In the genomic region with DNA sequence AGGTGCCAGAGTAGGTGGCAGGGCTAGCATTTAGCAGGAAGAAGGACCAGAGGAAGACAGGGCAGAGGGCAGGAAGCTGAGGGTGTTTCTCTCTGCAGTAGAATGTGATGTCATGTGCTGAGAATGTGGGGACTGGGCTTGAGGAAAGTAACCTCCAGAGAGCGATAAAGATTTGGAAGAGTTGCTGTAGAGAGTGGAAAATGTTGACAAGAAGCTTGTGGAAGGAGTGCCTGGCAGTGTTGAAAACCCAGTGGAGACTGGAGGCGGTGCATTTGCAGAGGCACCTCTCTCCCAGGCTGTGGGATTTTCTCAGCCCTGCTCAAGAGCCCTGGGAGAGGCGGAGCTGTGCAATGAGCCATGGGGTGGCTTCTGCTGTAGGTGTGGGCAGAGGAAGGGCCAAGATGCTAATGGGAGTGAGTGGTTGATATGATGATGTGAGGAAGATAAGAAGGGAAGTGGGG, we compare ENCODE assay signal across 9 cellular contexts. TPM values are rescaled to one million over a fixed set of nuclear protein-coding genes. Genes with fewer than 3 reads are reported as not detected.
DNase-seq lines count a peak whose midpoint lies in the region; ATAC-seq and TF ChIP-seq lines count a peak whose summit lies in the region.
"Had no signal": no experiment of that assay in that cellular context is flagged by ENCODE, and none has a peak within 500 bp of the region (broad histone marks: within the 10 kb centered on the region; RNA-seq: fewer than 3 reads in every experiment).

No MANE protein-coding gene starts in this region.

- no peak overlapping the region for H3K4me3 ChIP-seq in fibroblast of the aortic adventitia (ENCODE audit: low read depth, low read length)

- in situ Hi-C loops in Caki2 (cut with HindIII; ENCODE audit: low pct_unique_long_range_greater_than_20kb, low sequenced_read_pairs) = no loop called here

- H3K27ac Mint-ChIP-seq in naive B cell = peak overlapping the region in 4 of 6 donors; percentile 6 to 91 (median 38)
- H3K27ac Mint-ChIP-seq: activated T-cell treated with anti-CD3 and anti-CD28 coated beads, Interleukin-2, amount 50 U/mL, for 24 hours had no signal

- H3K4me3 Mint-ChIP-seq in naive B cell = no peak overlapping the region
- H3K4me3 Mint-ChIP-seq: activated T-cell treated with anti-CD3 and anti-CD28 coated beads, Interleukin-2, amount 50 U/mL, for 24 hours had no signal

- peaks cover 7 to 12% of the 10 kb centered on the region in 2 donors for H3K36me3 Mint-ChIP-seq in naive B cell

- ATAC-seq in naive B cell (ENCODE audit: low read depth in 2 of 2) (no peak), GM21515 (IDR thresholded peaks at IDR 0.05; ENCODE audit: unreplicated experiment) (no peak), HG03280 (IDR thresholded peaks at IDR 0.05; ENCODE audit: unreplicated experiment) (no peak)

- H3K9me3 Mint-ChIP-seq in naive B cell = peaks cover 0 to 3% (median 0%) of the 10 kb centered on the region in 7 donors
- H3K9me3 Mint-ChIP-seq: activated T-cell treated with anti-CD3 and anti-CD28 coated beads, Interleukin-2, amount 50 U/mL, for 24 hours had no signal

- peaks cover 0 to 7% (median 0%) of the 10 kb centered on the region in 3 donors for H3K4me1 Mint-ChIP-seq in naive B cell

- DNase-seq in Caki2 (ENCODE audit: low read depth) (peak; percentile 56), M059J (ENCODE audit: low read depth) (peak; percentile 85), fibroblast of the aortic adventitia (ENCODE audit: low read depth) (peak; percentile 70), naive B cell (no peak), NCI-H774 (lab: John Stamatoyannopoulos, UW) (no peak)
- no peak for DNase-seq in activated naive CD4-positive, alpha-beta T cell (lab: John Stamatoyannopoulos, UW)
- DNase-seq: activated T-cell treated with anti-CD3 and anti-CD28 coated beads, Interleukin-2, amount 50 U/mL, for 24 hours had no signal

- peak; percentile 19 for TF ChIP-seq CTCF in fibroblast of the aortic adventitia (IDR thresholded peaks at IDR 0.05; ENCODE audit: insufficient read depth, low read length)

- no peaks in the 10 kb centered on the region for H3K27me3 Mint-ChIP-seq in naive B cell
- H3K27me3 Mint-ChIP-seq: activated T-cell treated with anti-CD3 and anti-CD28 coated beads, Interleukin-2, amount 50 U/mL, for 24 hours had no signal

RNA-seq across cellular contexts. Expression of a gene that starts 54.8 kb away (rescaled TPM):
- total RNA-seq in Caki2 (2014; rRNA removed; shearing (Covaris generic); ENCODE audit: low replicate concordance) = 16.6 and 18.5 TPM in 2 replicates
- 21.3 and 32.9 TPM in 2 replicates for total RNA-seq in M059J (2014; rRNA removed; shearing (Covaris generic))
- total RNA-seq in fibroblast of the aortic adventitia (ENCODE audit: low replicate concordance) = 18.9 and 25.8 TPM in 2 replicates
- polyA plus RNA-seq in naive B cell (ENCODE audit: low read depth in 6 of 6) = 10 to 100 TPM; 16.0 to 24.8 (median 20.4) TPM

Comparison
In these comparisons a context has a peak if more than half of its experiments do, and no peak if none do; other contexts are left out.
1. DNase-seq: peak in Caki2 (single experiment), M059J (single experiment) and fibroblast of the aortic adventitia (single experiment); none in naive B cell (single experiment), activated naive CD4-positive, alpha-beta T cell (0 of 4) and NCI-H774 (single experiment).